24 cellular contexts compared by ENCODE assay signal in the genomic region with DNA sequence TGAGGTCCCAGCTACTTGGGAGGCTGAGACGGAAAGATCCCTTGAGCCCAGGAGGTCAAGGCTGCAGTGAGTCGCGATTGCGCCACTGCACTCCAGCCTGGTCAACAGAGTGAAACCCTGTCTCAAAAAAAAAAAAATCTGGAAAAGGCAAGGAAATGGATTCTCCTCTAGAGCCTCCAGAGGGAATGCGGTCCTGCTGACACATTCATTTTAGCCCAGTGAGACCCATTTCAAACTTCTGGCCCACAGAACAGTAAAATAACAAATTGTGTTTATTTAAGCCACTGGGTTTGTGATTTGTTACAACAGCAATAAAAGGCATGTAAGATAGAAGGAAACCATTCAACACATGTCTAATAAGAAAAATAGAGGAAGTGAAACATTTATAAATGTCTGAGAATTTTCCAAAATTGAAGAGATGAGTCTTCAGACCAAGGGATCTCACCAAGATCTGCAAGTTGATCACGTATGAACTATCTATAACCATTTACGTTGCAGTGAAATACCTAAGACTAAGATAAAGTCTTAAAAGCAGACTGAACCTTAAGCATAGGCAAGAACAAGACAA. TPM values are rescaled to one million over a fixed set of nuclear protein-coding genes. Genes with fewer than 3 reads are reported as not detected.
DNase-seq lines count a peak whose midpoint lies in the region; ATAC-seq, FAIRE-seq and TF ChIP-seq lines count a peak whose summit lies in the region.
"Had no signal": no experiment of that assay in that cellular context is flagged by ENCODE, and none has a peak within 500 bp of the region (broad histone marks: within the 10 kb centered on the region; RNA-seq: fewer than 3 reads in every experiment).

A gene with protein sequence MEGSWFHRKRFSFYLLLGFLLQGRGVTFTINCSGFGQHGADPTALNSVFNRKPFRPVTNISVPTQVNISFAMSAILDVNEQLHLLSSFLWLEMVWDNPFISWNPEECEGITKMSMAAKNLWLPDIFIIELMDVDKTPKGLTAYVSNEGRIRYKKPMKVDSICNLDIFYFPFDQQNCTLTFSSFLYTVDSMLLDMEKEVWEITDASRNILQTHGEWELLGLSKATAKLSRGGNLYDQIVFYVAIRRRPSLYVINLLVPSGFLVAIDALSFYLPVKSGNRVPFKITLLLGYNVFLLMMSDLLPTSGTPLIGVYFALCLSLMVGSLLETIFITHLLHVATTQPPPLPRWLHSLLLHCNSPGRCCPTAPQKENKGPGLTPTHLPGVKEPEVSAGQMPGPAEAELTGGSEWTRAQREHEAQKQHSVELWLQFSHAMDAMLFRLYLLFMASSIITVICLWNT (plus strand): TSS at position 254 of the 568 bp plus-strand sequence. CDS start 466 bp downstream, outside the sequence.

- no peak for TF ChIP-seq RAD21 in HepG2 (CRISPR knock-in tag; IDR thresholded peaks at IDR 0.05)

- H3K9ac ChIP-seq in HepG2 (ENCODE audit: insufficient read depth, low read depth, low read length), result no peak within 1 kb of the TSS
- H3K9ac ChIP-seq: KMS-11 had no signal

- 68% methylated on average over 7 of the region's 7 CpGs for WGBS in HepG2 (ENCODE audit: low lambda C conversion rate)
- 82% methylated on average over 7 of the region's 7 CpGs for WGBS in right lobe of liver (ENCODE audit: insufficient coverage, low coverage, low lambda C conversion rate, missing lambda C conversion rate)

- no peak for FAIRE-seq in HepG2 (lab: Jason Lieb, UNC)
- FAIRE-seq: A549, RCC 7860 had no signal

- H3K4me3 Mint-ChIP-seq in osteocyte (ENCODE audit: unreplicated experiment), result no peak within 1 kb of the TSS
- H3K4me3 Mint-ChIP-seq: CD8-positive, alpha-beta memory T cell had no signal

- DNase-seq in HepG2 (ENCODE audit: low spot score) (no peak), right lobe of liver (no peak), M059J (ENCODE audit: low read depth) (peak; percentile 31), osteocyte (ENCODE audit: extremely low spot score, unreplicated experiment) (no peak), DMS 273 (lab: John Stamatoyannopoulos, UW; ENCODE audit: unreplicated experiment) (no peak)
- DNase-seq: Calu3; CD8-positive, alpha-beta memory T cell; DMS153; DND-41; GOT3; NCI-H2029; NCI-H446 treated with DMSO at 0.1 percent for 48 hours; NCI-H526; SIG-M5 had no signal

- no peaks in the 10 kb centered on the region for H3K36me3 ChIP-seq in HepG2 (replicated peaks in 1 of 2; ENCODE audit: control insufficient read depth in 1 of 2, insufficient read depth in 2 of 2, low read length in 2 of 2)
- no peaks in the 10 kb centered on the region for H3K36me3 ChIP-seq in right lobe of liver
- H3K36me3 ChIP-seq: HAP-1 had no signal

- TF ChIP-seq POLR2A in HepG2 (IDR thresholded peaks at IDR 0.05; ENCODE audit: insufficient read depth in 1 of 2, low read depth in 2 of 2, low read length in 2 of 2) (no peak), right lobe of liver (IDR thresholded peaks at IDR 0.05) (no peak)

- H3K27me3 ChIP-seq in HepG2 (ENCODE audit: control insufficient read depth in 1 of 2, insufficient read depth in 2 of 2, low read length in 2 of 2), result peaks cover 0 to 3% of the 10 kb centered on the region in 2 experiments; a peak in 1 of 5 replicates
- H3K27me3 ChIP-seq in right lobe of liver, result no peaks in the 10 kb centered on the region

- H3K36me3 Mint-ChIP-seq in osteocyte (ENCODE audit: unreplicated experiment), result no peaks in the 10 kb centered on the region

- TF ChIP-seq EP300 in HepG2 (IDR thresholded peaks at IDR 0.05; ENCODE audit: low read depth in 2 of 2, low read length in 2 of 2) (no peak), HepG2 (CRISPR knock-in tag; IDR thresholded peaks at IDR 0.05; ENCODE audit: borderline replicate concordance) (no peak)

- peaks cover 9% of the 10 kb centered on the region for H3K27me3 Mint-ChIP-seq in osteocyte (ENCODE audit: unreplicated experiment)
- H3K27me3 Mint-ChIP-seq: IgD-negative memory B cell had no signal

- TF ChIP-seq CTCF in HepG2 (CRISPR knock-in tag; IDR thresholded peaks at IDR 0.05) (no peak), right lobe of liver (IDR thresholded peaks at IDR 0.05) (no peak), osteocyte (IDR thresholded peaks at IDR 0.05) (no peak)

- BruUV-seq in HepG2 (replicated peaks; lab: Mats Ljungman, UMichigan), result no TSS peak

- no peak within 1 kb of the TSS for H3K4me3 ChIP-seq in HepG2 (replicated peaks in 1 of 3; ENCODE audit: insufficient read depth in 1 of 3, low read depth in 2 of 3, low read length in 3 of 3)
- no peak within 1 kb of the TSS for H3K4me3 ChIP-seq in right lobe of liver
- H3K4me3 ChIP-seq: A549, HAP-1, SK-N-MC had no signal

- no peak within 1 kb of the TSS for H2AFZ ChIP-seq in HepG2 (ENCODE audit: low read length)

- peaks cover 16% of the 10 kb centered on the region for H3K4me1 Mint-ChIP-seq in osteocyte (ENCODE audit: unreplicated experiment)
- H3K4me1 Mint-ChIP-seq: CD8-positive, alpha-beta memory T cell had no signal

- CTCF ChIA-PET in HepG2 (lab: Yijun Ruan, JAX; ENCODE audit: low intra/inter-chr PET ratio, low total read pairs), result no interaction called here

- H3K4me1 ChIP-seq in HepG2 (ENCODE audit: insufficient read depth, low read length), result no peaks in the 10 kb centered on the region
- no peaks in the 10 kb centered on the region for H3K4me1 ChIP-seq in right lobe of liver
- H3K4me1 ChIP-seq: A549, HAP-1 had no signal

- H3K27ac Mint-ChIP-seq in osteocyte (ENCODE audit: unreplicated experiment), result peak within 1 kb of the TSS; percentile 44
- H3K27ac Mint-ChIP-seq: CD8-positive, alpha-beta memory T cell; IgD-negative memory B cell had no signal

- in situ Hi-C loops in HepG2 (cut with HindIII; ENCODE audit: extremely low pct_ligation_motif_present, low pct_unique_long_range_greater_than_20kb), result no loop called here

- POLR2A ChIA-PET in HepG2 (lab: Yijun Ruan, JAX), result no interaction called here

- H4K20me1 ChIP-seq in HepG2 (ENCODE audit: insufficient read depth, low read length), result no peaks in the 10 kb centered on the region

- no peak within 1 kb of the TSS for H3K4me2 ChIP-seq in HepG2 (ENCODE audit: low read depth, low read length)
- H3K4me2 ChIP-seq: A549, KMS-11 had no signal

- H3K9me3 ChIP-seq in HepG2 (ENCODE audit: low read length), result peaks cover 13% of the 10 kb centered on the region
- H3K9me3 ChIP-seq in right lobe of liver, result no peaks in the 10 kb centered on the region

- intact Hi-C loops in HepG2 (cut with micrococcal nuclease; ENCODE audit: unreplicated experiment), result no loop called here
- intact Hi-C loops in right lobe of liver (cut with DNase I), result no loop called here

- H3K9me3 Mint-ChIP-seq in osteocyte (ENCODE audit: unreplicated experiment), result peaks cover 5% of the 10 kb centered on the region

- no peak within 1 kb of the TSS for H3K27ac ChIP-seq in HepG2 (ENCODE audit: extremely low read length, insufficient read depth, low read length)
- no peak within 1 kb of the TSS for H3K27ac ChIP-seq in right lobe of liver
- H3K27ac ChIP-seq: A549, C4-2B, KMS-11, SK-N-MC had no signal

- ATAC-seq in HepG2 (no peak), right lobe of liver (no peak), HG02970 (IDR thresholded peaks at IDR 0.05; ENCODE audit: low FRiP score, unreplicated experiment) (no peak), GM21381 (IDR thresholded peaks at IDR 0.05; ENCODE audit: unreplicated experiment) (no peak)
- ATAC-seq: A549 had no signal

- no peaks in the 10 kb centered on the region for H3K79me2 ChIP-seq in HepG2 (ENCODE audit: insufficient read depth, low read length)

TF ChIP-seq in HepG2, 621 proteins besides CTCF, POLR2A, EP300 and RAD21:
- TF ChIP-seq ZNF577 (CRISPR knock-in tag; IDR thresholded peaks at IDR 0.05; ENCODE audit: borderline replicate concordance, low read depth), result no peak
- peak; percentile 48; the same call in 1 of the 2 replicates for TF ChIP-seq ZBTB33 (CRISPR knock-in tag; IDR thresholded peaks at IDR 0.05)
- peak; percentile 41 for TF ChIP-seq FOSL2 (CRISPR knock-in tag; IDR thresholded peaks at IDR 0.05)
- no peak for TF ChIP-seq ZMYM3 (CRISPR knock-in tag; IDR thresholded peaks at IDR 0.05)

RNA-seq across cellular contexts. Expression of the gene that starts here (rescaled TPM):
- total RNA-seq in HepG2 (2016; rRNA removed; fragmentation: Illumina TruSeq; extraction: Trizol) (not detected in 2 replicates), right lobe of liver (not detected), osteocyte (not detected in 2 replicates)
- not detected in 2 replicates for total RNA-seq in HepG2 (2016; cell fraction: cytosol; rRNA removed; fragmentation: Illumina TruSeq; extraction: Trizol; ENCODE audit: low read depth)
- total RNA-seq in HepG2 (2016; cell fraction: insoluble cytoplasmic fraction; rRNA removed; fragmentation: Illumina TruSeq; extraction: Trizol), result not detected in 2 replicates
- not detected in 2 replicates for total RNA-seq in HepG2 (2016; cell fraction: membrane; rRNA removed; fragmentation: Illumina TruSeq; extraction: Trizol)
- not detected in 2 replicates for total RNA-seq in HepG2 (2016; cell fraction: nucleus; rRNA removed; fragmentation: Illumina TruSeq; extraction: Trizol)
- polyA plus RNA-seq in HepG2 (2011; rRNA removed), result not detected in 2 replicates
- not detected in 2 replicates for polyA plus RNA-seq in HepG2 (2011; cell fraction: cytosol; rRNA removed)
- not detected in 2 replicates for polyA plus RNA-seq in HepG2 (2011; cell fraction: nucleus; rRNA removed)
- not detected in 2 replicates for polyA plus RNA-seq in HepG2 (2012)
- not detected in 2 replicates for polyA plus RNA-seq in HepG2 (2016; cell fraction: cytosol; fragmentation: Illumina TruSeq; extraction: Trizol; ENCODE audit: low read depth)
- not detected in 2 replicates for polyA plus RNA-seq in HepG2 (2016; cell fraction: insoluble cytoplasmic fraction; fragmentation: Illumina TruSeq; extraction: Trizol; ENCODE audit: low read depth)
- not detected in 2 replicates for polyA plus RNA-seq in HepG2 (2016; cell fraction: membrane; fragmentation: Illumina TruSeq; extraction: Trizol; ENCODE audit: low read depth)
- polyA plus RNA-seq in HepG2 (2016; cell fraction: nucleus; fragmentation: Illumina TruSeq; extraction: Trizol; ENCODE audit: insufficient read depth, low read depth), result not detected in 2 replicates
- not detected in 2 replicates for polyA minus RNA-seq in HepG2 (2011; rRNA and poly(A)+ RNA removed; ENCODE audit: low replicate concordance)
- not detected in 2 replicates for polyA minus RNA-seq in HepG2 (2011; cell fraction: cytosol; rRNA and poly(A)+ RNA removed)
- polyA minus RNA-seq in HepG2 (2011; cell fraction: nucleus; rRNA and poly(A)+ RNA removed), result not detected in 2 replicates
- not detected in 2 replicates for total RNA-seq in M059J (2014; rRNA removed; shearing (Covaris generic))
- total RNA-seq: Calu3; CD8-positive, alpha-beta memory T cell; T-helper 1 cell treated with Interleukin-12 subunit alpha and Interleukin-12 subunit beta and Interleukin-4 antibody, amounts not matched to agents 30 ng/mL and 1 ng/mL, for 36 hours had no signal
- polyA plus RNA-seq: A549; CD8-positive, alpha-beta memory T cell; IgD-negative memory B cell had no signal

Comparison
In these comparisons a context has a peak if more than half of its experiments do, and no peak if none do; other contexts are left out.
1. Peak in DNase-seq in M059J; RNA of the gene not detected or under 1 TPM.